In the genomic region with DNA sequence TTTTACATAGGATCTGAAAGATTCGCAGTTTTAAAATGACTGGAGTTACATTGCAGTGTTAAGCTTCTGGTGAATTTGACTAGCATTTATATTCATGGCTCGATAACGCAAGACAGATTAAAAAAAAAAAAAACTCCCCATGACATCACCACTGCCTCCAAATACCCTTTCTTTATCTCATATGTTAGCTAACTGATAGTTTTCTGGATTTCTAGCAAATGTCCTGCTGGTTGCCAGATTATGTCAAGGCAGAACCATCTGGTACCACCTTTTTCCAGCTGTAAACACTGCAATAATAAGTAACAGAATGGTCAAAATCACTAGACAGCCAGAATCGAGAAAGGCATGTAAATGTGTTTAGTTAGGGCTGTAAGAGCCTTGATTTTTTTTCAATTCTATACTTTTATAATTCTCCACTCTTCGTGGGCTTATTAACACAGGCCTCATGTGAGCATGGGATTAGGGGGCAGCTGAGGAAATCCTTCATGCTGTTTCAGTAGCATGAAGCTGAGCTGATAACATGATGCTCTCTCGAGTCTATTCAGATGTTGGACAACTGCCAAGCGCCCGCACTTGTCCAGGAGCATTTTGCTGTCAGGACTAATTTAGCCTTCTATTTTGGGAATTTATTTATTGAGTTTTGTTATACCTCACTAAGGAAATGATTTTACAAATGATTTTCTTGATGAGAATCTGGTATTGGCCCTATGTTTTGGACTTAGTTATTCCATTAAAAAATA, we compare ENCODE assay signal across 12 cellular contexts.
DNase-seq lines count a peak whose midpoint lies in the region; ATAC-seq and TF ChIP-seq lines count a peak whose summit lies in the region.
"Had no signal": no experiment of that assay in that cellular context is flagged by ENCODE, and none has a peak within 500 bp of the region (broad histone marks: within the 10 kb centered on the region; RNA-seq: fewer than 3 reads in every experiment).

No MANE protein-coding gene starts in this region.

- no peak overlapping the region for H3K4ac ChIP-seq in mesendoderm (ENCODE audit: low read depth, low read length)

- no peak overlapping the region for H2AK5ac ChIP-seq in mesendoderm (ENCODE audit: low read length)

- H3K4me3 Mint-ChIP-seq in stimulated activated effector memory CD8-positive, alpha-beta T cell treated with anti-CD3 and anti-CD28 coated beads, Interleukin-12 subunit alpha, Interleukin-12 subunit beta, amount 100 ng/mL, for 72 hours: no peak overlapping the region
- H3K4me3 Mint-ChIP-seq: CD14-positive monocyte had no signal

- DNase-seq in G401 (ENCODE audit: low spot score) (peak; percentile 85), NCI-H2196 (lab: John Stamatoyannopoulos, UW; ENCODE audit: unreplicated experiment) (peak; percentile 77), WERI-Rb-1 (peak; percentile 94), mesendoderm (peak; percentile 38), MG63 (no peak)
- DNase-seq in stimulated activated effector memory CD8-positive, alpha-beta T cell treated with anti-CD3 and anti-CD28 coated beads, Interleukin-12 subunit alpha, Interleukin-12 subunit beta, amount 100 ng/mL, for 72 hours (ENCODE audit: low spot score in 2 of 2): no peak
- DNase-seq: activated CD4-positive, alpha-beta T cell treated with anti-CD3 and anti-CD28 coated beads, Interleukin-2, amount 50 U/mL, for 4 hours; stimulated activated CD4-positive, alpha-beta T cell treated with anti-CD3 and anti-CD28 coated beads, Interleukin-4, amount 100 ng/mL, for 4 hours had no signal

- H3K56ac ChIP-seq in mesendoderm (ENCODE audit: low read length): no peak overlapping the region

- no peak overlapping the region for H3K23ac ChIP-seq in mesendoderm (ENCODE audit: low read length)

- no peak overlapping the region for H3K9ac ChIP-seq in mesendoderm (ENCODE audit: low read length)

- no peaks in the 10 kb centered on the region for H3K79me1 ChIP-seq in mesendoderm (ENCODE audit: low read length)

- H3K27ac Mint-ChIP-seq in stimulated activated effector memory CD8-positive, alpha-beta T cell treated with anti-CD3 and anti-CD28 coated beads, Interleukin-12 subunit alpha, Interleukin-12 subunit beta, amount 100 ng/mL, for 72 hours: no peak overlapping the region
- H3K27ac Mint-ChIP-seq: CD14-positive monocyte had no signal

- no peak overlapping the region for H3K18ac ChIP-seq in mesendoderm (ENCODE audit: low read length)

- no peak overlapping the region for H4K8ac ChIP-seq in mesendoderm (ENCODE audit: low read depth, low read length)

- H3K4me3 ChIP-seq in WERI-Rb-1 (ENCODE audit: low read depth, low read length) (no peak overlapping the region), mesendoderm (ENCODE audit: low read length) (no peak overlapping the region), MG63 (no peak overlapping the region)
- H3K4me3 ChIP-seq: thoracic aorta had no signal

- no peak overlapping the region for H2BK15ac ChIP-seq in mesendoderm (replicated peaks; ENCODE audit: low read depth)

- H3K4me2 ChIP-seq in mesendoderm (ENCODE audit: low read length): no peak overlapping the region

- H3K27me3 ChIP-seq in WERI-Rb-1 (ENCODE audit: insufficient read depth, low read depth, severe bottlenecking) (no peaks in the 10 kb centered on the region), mesendoderm (ENCODE audit: insufficient read depth, low read length, poor library complexity) (no peaks in the 10 kb centered on the region), MG63 (no peaks in the 10 kb centered on the region)

- ATAC-seq in GM19455 (IDR thresholded peaks at IDR 0.05; ENCODE audit: unreplicated experiment) (no peak), GM21737 (IDR thresholded peaks at IDR 0.05; ENCODE audit: unreplicated experiment) (no peak)
- ATAC-seq in stimulated activated effector memory CD8-positive, alpha-beta T cell treated with anti-CD3 and anti-CD28 coated beads, Interleukin-12 subunit alpha, Interleukin-12 subunit beta, amount 100 ng/mL, for 72 hours: no peak

- no peaks in the 10 kb centered on the region for H3K36me3 ChIP-seq in WERI-Rb-1
- no peaks in the 10 kb centered on the region for H3K36me3 ChIP-seq in mesendoderm (ENCODE audit: control insufficient read depth, insufficient read depth, low read length)
- H3K36me3 ChIP-seq in MG63: no peaks in the 10 kb centered on the region

- H3K4me1 ChIP-seq in mesendoderm (ENCODE audit: control insufficient read depth, low read depth, low read length): no peaks in the 10 kb centered on the region

- no peaks in the 10 kb centered on the region for H3K79me2 ChIP-seq in mesendoderm (ENCODE audit: control insufficient read depth, insufficient read depth, low read length)

- H3K27ac ChIP-seq in WERI-Rb-1: peak overlapping the region; percentile 74
- no peak overlapping the region for H3K27ac ChIP-seq in mesendoderm (ENCODE audit: low read depth, low read length)
- H3K27ac ChIP-seq: thoracic aorta had no signal

- H3K36me3 Mint-ChIP-seq in stimulated activated effector memory CD8-positive, alpha-beta T cell treated with anti-CD3 and anti-CD28 coated beads, Interleukin-12 subunit alpha, Interleukin-12 subunit beta, amount 100 ng/mL, for 72 hours: no peaks in the 10 kb centered on the region
- H3K36me3 Mint-ChIP-seq: CD14-positive monocyte had no signal

- no peaks in the 10 kb centered on the region for H3K9me3 Mint-ChIP-seq in stimulated activated effector memory CD8-positive, alpha-beta T cell treated with anti-CD3 and anti-CD28 coated beads, Interleukin-12 subunit alpha, Interleukin-12 subunit beta, amount 100 ng/mL, for 72 hours
- H3K9me3 Mint-ChIP-seq: CD14-positive monocyte had no signal

- no peak overlapping the region for H4K5ac ChIP-seq in mesendoderm (ENCODE audit: low read length)

- in situ Hi-C loops in G401 (cut with HindIII; ENCODE audit: low sequenced_read_pairs): no loop called here

- no peak overlapping the region for H2BK120ac ChIP-seq in mesendoderm (ENCODE audit: low read depth, low read length)

- no peaks in the 10 kb centered on the region for H3K4me1 Mint-ChIP-seq in stimulated activated effector memory CD8-positive, alpha-beta T cell treated with anti-CD3 and anti-CD28 coated beads, Interleukin-12 subunit alpha, Interleukin-12 subunit beta, amount 100 ng/mL, for 72 hours

- H2BK5ac ChIP-seq in mesendoderm (ENCODE audit: low read length): no peak overlapping the region

- WGBS in mesendoderm (ENCODE audit: extremely low coverage, insufficient coverage, low lambda C conversion rate): no CpG with 5 or more reads among the region's 8 CpGs

- H3K9me3 ChIP-seq in WERI-Rb-1 (ENCODE audit: severe bottlenecking): no peaks in the 10 kb centered on the region
- no peaks in the 10 kb centered on the region for H3K9me3 ChIP-seq in MG63
- H3K9me3 ChIP-seq: thoracic aorta had no signal

- no peak for TF ChIP-seq CTCF in WERI-Rb-1 (IDR thresholded peaks at IDR 0.05; ENCODE audit: low read depth, low read length)

Comparison
In these comparisons a context has a peak if more than half of its experiments do, and no peak if none do; other contexts are left out.
1. DNase-seq: peak in G401 (single experiment), NCI-H2196 (single experiment), WERI-Rb-1 (single experiment) and mesendoderm (single experiment); none in stimulated activated effector memory CD8-positive, alpha-beta T cell treated with anti-CD3 and anti-CD28 coated beads, Interleukin-12 subunit alpha, Interleukin-12 subunit beta, amount 100 ng/mL, for 72 hours (0 of 2) and MG63 (single experiment).